ENCODE assay signal across 1 cellular context in genomic region chr2:70248145-70248809, GRCh38.
TF ChIP-seq lines count a peak whose summit lies in the region.

Gene TIA1 (minus strand): TSS chr2:70248628. CDS start chr2:70248430, 198 bp downstream.

TF ChIP-seq in HepG2, 621 proteins besides CTCF, POLR2A, EP300 and RAD21 (continued from another document and continues in another):
- TF ChIP-seq CSRNP1 (CRISPR knock-in tag; IDR thresholded peaks at IDR 0.05) (peak; percentile 89), ZNF432 (CRISPR knock-in tag; IDR thresholded peaks at IDR 0.05; ENCODE audit: borderline replicate concordance) (no peak), SMAD3 (CRISPR knock-in tag; IDR thresholded peaks at IDR 0.05) (0 out of 2 replicates have a peak, but pooled peaks have one; percentile 26), MTA3 (CRISPR knock-in tag; IDR thresholded peaks at IDR 0.05) (0 out of 2 replicates have a peak, but pooled peaks have one; percentile 20), RFX5 (IDR thresholded peaks at IDR 0.05; ENCODE audit: low read depth, low read length) (peak; percentile 21), MAFK (conservative IDR thresholded peaks at IDR 0.05 in 1 of 2, IDR thresholded peaks at IDR 0.05 in 1 of 2; ENCODE audit: low read length in 2 of 2) (no peak), ZNF564 (CRISPR knock-in tag; IDR thresholded peaks at IDR 0.05) (0 out of 2 replicates have a peak, but pooled peaks have one; percentile 59), AGO2 (optimal IDR thresholded peaks at IDR 0.05; ENCODE audit: low read depth, low read length) (peak; percentile 92), ZBTB40 (IDR thresholded peaks at IDR 0.05) (no peak), ZBTB40 (CRISPR knock-in tag; IDR thresholded peaks at IDR 0.05) (peak; percentile 87), CREB3 (CRISPR knock-in tag; IDR thresholded peaks at IDR 0.05) (peak; percentile 18; the same call in 1 of the 2 replicates), ZMYM4 (CRISPR knock-in tag; IDR thresholded peaks at IDR 0.05) (peak; percentile 73), NR2F1 (CRISPR knock-in tag; IDR thresholded peaks at IDR 0.05) (peak; percentile 60 to 66), ZNF619 (CRISPR knock-in tag; IDR thresholded peaks at IDR 0.05) (0 out of 2 replicates have a peak, but pooled peaks have one; percentile 21), HOMEZ (CRISPR knock-in tag; IDR thresholded peaks at IDR 0.05; ENCODE audit: low read depth) (no peak), ZNF737 (CRISPR knock-in tag; IDR thresholded peaks at IDR 0.05; ENCODE audit: borderline replicate concordance) (peak; percentile 95), ZKSCAN5 (CRISPR knock-in tag; IDR thresholded peaks at IDR 0.05) (no peak), IKZF5 (CRISPR knock-in tag; IDR thresholded peaks at IDR 0.05) (peak; percentile 41; the same call in 1 of the 2 replicates), ZMYM2 (CRISPR knock-in tag; IDR thresholded peaks at IDR 0.05) (peak; percentile 21; the same call in 1 of the 2 replicates), ZBTB21 (CRISPR knock-in tag; IDR thresholded peaks at IDR 0.05) (peak; percentile 30; the same call in 1 of the 2 replicates), ONECUT2 (CRISPR knock-in tag; IDR thresholded peaks at IDR 0.05) (0 out of 2 replicates have a peak, but pooled peaks have one; percentile 11), ATF7 (IDR thresholded peaks at IDR 0.05) (no peak), ATF7 (CRISPR knock-in tag; IDR thresholded peaks at IDR 0.05) (peak; percentile 75; the same call in 1 of the 2 replicates), ZNF549 (CRISPR knock-in tag; IDR thresholded peaks at IDR 0.05) (no peak), LBX2 (CRISPR knock-in tag; IDR thresholded peaks at IDR 0.05; ENCODE audit: borderline replicate concordance) (0 out of 2 replicates have a peak, but pooled peaks have one; percentile 15), GATAD1 (CRISPR knock-in tag; IDR thresholded peaks at IDR 0.05) (peak; percentile 46; the same call in 1 of the 2 replicates), PHF21A (CRISPR knock-in tag; IDR thresholded peaks at IDR 0.05) (peak; percentile 5; the same call in 1 of the 2 replicates), KMT2A (CRISPR knock-in tag; IDR thresholded peaks at IDR 0.05) (peak; percentile 92), ZNF513 (CRISPR knock-in tag; conservative IDR thresholded peaks at IDR 0.05) (no peak), FOXA3 (CRISPR knock-in tag; IDR thresholded peaks at IDR 0.05) (peak; percentile 3; the same call in 1 of the 2 replicates), ZFP36L2 (CRISPR knock-in tag; IDR thresholded peaks at IDR 0.05) (0 out of 2 replicates have a peak, but pooled peaks have one; percentile 59), HDAC1 (CRISPR knock-in tag; IDR thresholded peaks at IDR 0.05) (peak; percentile 68; the same call in 1 of the 2 replicates), HNRNPUL1 (IDR thresholded peaks at IDR 0.05; ENCODE audit: low read depth, low read length) (no peak)
- TF ChIP-seq, protein P1, sequence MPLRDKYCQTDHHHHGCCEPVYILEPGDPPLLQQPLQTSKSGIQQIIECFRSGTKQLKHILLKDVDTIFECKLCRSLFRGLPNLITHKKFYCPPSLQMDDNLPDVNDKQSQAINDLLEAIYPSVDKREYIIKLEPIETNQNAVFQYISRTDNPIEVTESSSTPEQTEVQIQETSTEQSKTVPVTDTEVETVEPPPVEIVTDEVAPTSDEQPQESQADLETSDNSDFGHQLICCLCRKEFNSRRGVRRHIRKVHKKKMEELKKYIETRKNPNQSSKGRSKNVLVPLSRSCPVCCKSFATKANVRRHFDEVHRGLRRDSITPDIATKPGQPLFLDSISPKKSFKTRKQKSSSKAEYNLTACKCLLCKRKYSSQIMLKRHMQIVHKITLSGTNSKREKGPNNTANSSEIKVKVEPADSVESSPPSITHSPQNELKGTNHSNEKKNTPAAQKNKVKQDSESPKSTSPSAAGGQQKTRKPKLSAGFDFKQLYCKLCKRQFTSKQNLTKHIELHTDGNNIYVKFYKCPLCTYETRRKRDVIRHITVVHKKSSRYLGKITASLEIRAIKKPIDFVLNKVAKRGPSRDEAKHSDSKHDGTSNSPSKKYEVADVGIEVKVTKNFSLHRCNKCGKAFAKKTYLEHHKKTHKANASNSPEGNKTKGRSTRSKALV (CRISPR knock-in tag; IDR thresholded peaks at IDR 0.05), result no peak
- TF ChIP-seq, protein P2, sequence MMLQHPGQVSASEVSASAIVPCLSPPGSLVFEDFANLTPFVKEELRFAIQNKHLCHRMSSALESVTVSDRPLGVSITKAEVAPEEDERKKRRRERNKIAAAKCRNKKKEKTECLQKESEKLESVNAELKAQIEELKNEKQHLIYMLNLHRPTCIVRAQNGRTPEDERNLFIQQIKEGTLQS (CRISPR knock-in tag; IDR thresholded peaks at IDR 0.05), result peak; percentile 58; the same call in 1 of the 2 replicates
- TF ChIP-seq, protein P3, sequence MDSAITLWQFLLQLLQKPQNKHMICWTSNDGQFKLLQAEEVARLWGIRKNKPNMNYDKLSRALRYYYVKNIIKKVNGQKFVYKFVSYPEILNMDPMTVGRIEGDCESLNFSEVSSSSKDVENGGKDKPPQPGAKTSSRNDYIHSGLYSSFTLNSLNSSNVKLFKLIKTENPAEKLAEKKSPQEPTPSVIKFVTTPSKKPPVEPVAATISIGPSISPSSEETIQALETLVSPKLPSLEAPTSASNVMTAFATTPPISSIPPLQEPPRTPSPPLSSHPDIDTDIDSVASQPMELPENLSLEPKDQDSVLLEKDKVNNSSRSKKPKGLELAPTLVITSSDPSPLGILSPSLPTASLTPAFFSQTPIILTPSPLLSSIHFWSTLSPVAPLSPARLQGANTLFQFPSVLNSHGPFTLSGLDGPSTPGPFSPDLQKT (CRISPR knock-in tag; IDR thresholded peaks at IDR 0.05; ENCODE audit: borderline replicate concordance), result no peak
